12 cellular contexts compared by ENCODE assay signal in genomic region chr1:84675631-84676030, GRCh38. TPM values are rescaled to one million over a fixed set of nuclear protein-coding genes. Genes with fewer than 3 reads are reported as not detected.
DNase-seq lines count a peak whose midpoint lies in the region; ATAC-seq and TF ChIP-seq lines count a peak whose summit lies in the region.
"Had no signal": no experiment of that assay in that cellular context is flagged by ENCODE, and none has a peak within 500 bp of the region (broad histone marks: within the 10 kb centered on the region; RNA-seq: fewer than 3 reads in every experiment).

No MANE protein-coding gene starts in this region.

- H3K9me3 ChIP-seq in H9 (ENCODE audit: control insufficient read depth, low read depth, low read length), result no peaks in the 10 kb centered on the region
- no peaks in the 10 kb centered on the region for H3K9me3 ChIP-seq in iPS-18a (ENCODE audit: control insufficient read depth, low read depth, low read length)
- no peaks in the 10 kb centered on the region for H3K9me3 ChIP-seq in uterus

- H3K27me3 Mint-ChIP-seq in H9 (ENCODE audit: low read depth) (no peaks in the 10 kb centered on the region), WTC11 (ENCODE audit: low read depth) (no peaks in the 10 kb centered on the region)
- H3K27me3 Mint-ChIP-seq: CD4-positive, CD25-positive, alpha-beta regulatory T cell had no signal

- no peak overlapping the region for H2BK5ac ChIP-seq in H9 (ENCODE audit: insufficient read length, low read length)

- ATAC-seq in WTC11, result peak; percentile 83
- ATAC-seq: GM12878 had no signal

- H3K27ac ChIP-seq in H9 (ENCODE audit: insufficient read length, low read depth, low read length) (no peak overlapping the region), iPS-18a (ENCODE audit: low read length) (no peak overlapping the region), uterus (no peak overlapping the region)
- H3K27ac ChIP-seq: BLaER1 treated with 17β-estradiol and CSF1 and Interleukin-3, amounts not matched to agents 10 nM and 100 nM had no signal

- H3K4me1 ChIP-seq in H9 (ENCODE audit: insufficient read depth, low read length), result no peaks in the 10 kb centered on the region; the same call in 1 of the 2 replicates
- peaks cover 28% of the 10 kb centered on the region for H3K4me1 ChIP-seq in iPS-18a (ENCODE audit: control insufficient read depth, low read depth, low read length)
- no peaks in the 10 kb centered on the region for H3K4me1 ChIP-seq in uterus
- H3K4me1 ChIP-seq: BLaER1 treated with 17β-estradiol and CSF1 and Interleukin-3, amounts not matched to agents 10 nM and 100 nM had no signal

- H3K4me3 ChIP-seq in iPS-18a (ENCODE audit: low read length) (peak overlapping the region; percentile 4), uterus (no peak overlapping the region)
- H3K4me3 ChIP-seq: BLaER1 treated with 17β-estradiol and CSF1 and Interleukin-3, amounts not matched to agents 10 nM and 100 nM; GM12878 had no signal

- POLR2A ChIA-PET in WTC11 (lab: Charles Lee), result no interaction called here

- H3K18ac ChIP-seq in H9 (ENCODE audit: insufficient read length, low read depth, low read length), result no peak overlapping the region

- H3K23me2 ChIP-seq in H9 (ENCODE audit: insufficient read length, low read depth, low read length, poor library complexity, severe bottlenecking), result no peaks in the 10 kb centered on the region

- H4K8ac ChIP-seq in H9 (replicated peaks; ENCODE audit: insufficient read length, low read depth, low read length), result no peak overlapping the region

- no peaks in the 10 kb centered on the region; the same call in 1 of the 2 replicates for H3K79me2 ChIP-seq in H9 (ENCODE audit: insufficient read depth, low read length)

- TF ChIP-seq POLR2A in uterus (IDR thresholded peaks at IDR 0.05), result no peak

- H2BK20ac ChIP-seq in H9 (ENCODE audit: low read depth, low read length, poor library complexity, severe bottlenecking), result no peak overlapping the region

- no peaks in the 10 kb centered on the region for H4K20me1 ChIP-seq in H9 (ENCODE audit: control insufficient read depth, insufficient read depth, insufficient read length)
- H4K20me1 ChIP-seq: BLaER1 treated with 17β-estradiol and CSF1 and Interleukin-3, amounts not matched to agents 10 nM and 100 nM had no signal

- H2BK120ac ChIP-seq in H9 (ENCODE audit: low read depth, low read length, poor library complexity, severe bottlenecking), result no peak overlapping the region

- H3K27me3 ChIP-seq in H9 (ENCODE audit: insufficient read depth, low read length), result no peaks in the 10 kb centered on the region
- H3K27me3 ChIP-seq in iPS-18a (ENCODE audit: control insufficient read depth, insufficient read depth, low read length), result no peaks in the 10 kb centered on the region
- no peaks in the 10 kb centered on the region for H3K27me3 ChIP-seq in uterus
- H3K27me3 ChIP-seq: BLaER1 treated with 17β-estradiol and CSF1 and Interleukin-3, amounts not matched to agents 10 nM and 100 nM had no signal

- H2BK12ac ChIP-seq in H9 (ENCODE audit: insufficient read length, low read depth, low read length), result no peak overlapping the region

- no peak overlapping the region for H3T11ph ChIP-seq in H9 (ENCODE audit: low read length)

- no peak overlapping the region for H2BK15ac ChIP-seq in H9 (ENCODE audit: low read depth, low read length)

- H2AFZ ChIP-seq in H9 (ENCODE audit: low read length), result no peak overlapping the region

- no peak overlapping the region for H3K9ac ChIP-seq in H9 (ENCODE audit: extremely low read depth, insufficient read length, low read length)
- H3K9ac ChIP-seq in iPS-18a (ENCODE audit: low read length), result no peak overlapping the region
- H3K9ac ChIP-seq: BLaER1 treated with 17β-estradiol and CSF1 and Interleukin-3, amounts not matched to agents 10 nM and 100 nM had no signal

- H3K9me3 Mint-ChIP-seq in H9 (no peaks in the 10 kb centered on the region; a peak in 2 of 5 replicates), WTC11 (peaks cover 24% of the 10 kb centered on the region)
- H3K9me3 Mint-ChIP-seq: CD4-positive, CD25-positive, alpha-beta regulatory T cell had no signal

- no peak for TF ChIP-seq CTCF in H9 (conservative IDR thresholded peaks at IDR 0.05)
- TF ChIP-seq CTCF in WTC11 (IDR thresholded peaks at IDR 0.05), result no peak
- TF ChIP-seq CTCF in uterus (IDR thresholded peaks at IDR 0.05), result no peak
- no peak for TF ChIP-seq CTCF in GM20000 (IDR thresholded peaks at IDR 0.05; ENCODE audit: extremely low read depth, missing control alignments)

- H2AK5ac ChIP-seq in H9 (ENCODE audit: insufficient read length, low read length), result no peak overlapping the region

- peak overlapping the region; percentile 21 to 27; a peak in 3 of 5 replicates for H3K4me3 Mint-ChIP-seq in H9
- H3K4me3 Mint-ChIP-seq in WTC11, result peak overlapping the region; percentile 20; the same call in 1 of the 2 replicates
- H3K4me3 Mint-ChIP-seq: CD4-positive, CD25-positive, alpha-beta regulatory T cell had no signal

- no peak overlapping the region for H4K5ac ChIP-seq in H9 (ENCODE audit: insufficient read length, low read depth, low read length)

- H3K27ac Mint-ChIP-seq in H9, result peak overlapping the region; percentile 77 to 91 (median 89)
- H3K27ac Mint-ChIP-seq in WTC11, result peak overlapping the region; percentile 77
- H3K27ac Mint-ChIP-seq: CD4-positive, CD25-positive, alpha-beta regulatory T cell had no signal

- H3K4me2 ChIP-seq in H9 (ENCODE audit: insufficient read depth, insufficient read length, low read length), result no peak overlapping the region
- H3K4me2 ChIP-seq: BLaER1 treated with 17β-estradiol and CSF1 and Interleukin-3, amounts not matched to agents 10 nM and 100 nM had no signal

- peaks cover 8 to 10% (median 8%) of the 10 kb centered on the region in 3 experiments; a peak in 5 of 7 replicates for H3K36me3 Mint-ChIP-seq in H9 (ENCODE audit: insufficient read depth in 1 of 3, low read depth in 3 of 3)
- H3K36me3 Mint-ChIP-seq in WTC11, result peaks cover 26% of the 10 kb centered on the region
- H3K36me3 Mint-ChIP-seq: CD4-positive, CD25-positive, alpha-beta regulatory T cell had no signal

- intact Hi-C loops in uterus (cut with DNase I; ENCODE audit: low total_unique reads), result no loop called here

- no peak overlapping the region for H4K91ac ChIP-seq in H9 (ENCODE audit: insufficient read length, low read depth, low read length)

- no peak overlapping the region for H3K14ac ChIP-seq in H9 (ENCODE audit: insufficient read depth, low read length)

- DNase-seq in H9, result no peak
- no peak for DNase-seq in WTC11 (ENCODE audit: low spot score)
- DNase-seq in uterus, result no peak
- no peak for DNase-seq in H4 (ENCODE audit: low spot score)
- no peak for DNase-seq in GM20000 (ENCODE audit: low spot score)
- DNase-seq in activated CD4-positive, alpha-beta T cell treated with anti-CD3 and anti-CD28 coated beads for 48 hours, result no peak
- DNase-seq: ACHN; CD4-positive, CD25-positive, alpha-beta regulatory T cell; Karpas-422 had no signal

- H3K56ac ChIP-seq in H9 (ENCODE audit: insufficient read length, low read depth, low read length), result no peak overlapping the region

- H3K36me3 ChIP-seq in iPS-18a (ENCODE audit: control insufficient read depth, low read depth, low read length), result no peaks in the 10 kb centered on the region
- no peaks in the 10 kb centered on the region for H3K36me3 ChIP-seq in uterus

- no peak overlapping the region for H3K23ac ChIP-seq in H9 (ENCODE audit: insufficient read length, low read depth, low read length)

- H3K79me1 ChIP-seq in H9 (ENCODE audit: insufficient read depth, low read depth, low read length, poor library complexity, severe bottlenecking), result peaks cover 2% of the 10 kb centered on the region

- H3K4ac ChIP-seq in H9 (ENCODE audit: low read depth, low read length), result no peak overlapping the region

- WGBS in H9 (ENCODE audit: extremely low coverage, insufficient read length, low lambda C conversion rate), result no CpG with 5 or more reads among the region's 4 CpGs

- H3K4me1 Mint-ChIP-seq in H9 (peaks cover 68 to 70% of the 10 kb centered on the region in 2 experiments), WTC11 (peaks cover 72% of the 10 kb centered on the region)

- CTCF ChIA-PET in WTC11 (lab: Charles Lee), result interaction anchor here (1.2 to 2.8 kb wide), 3 partner anchors 49 to 78 kb away, joined by 3 to 22 read pairs (median 3); no protein-coding TSS in a partner anchor

TF ChIP-seq in WTC11, 78 proteins besides CTCF, POLR2A, EP300 and RAD21:
- TF ChIP-seq TEAD1 (CRISPR knock-in tag; IDR thresholded peaks at IDR 0.05) (peak; percentile 59; the same call in 1 of the 2 replicates), ETV6 (CRISPR knock-in tag; IDR thresholded peaks at IDR 0.05) (peak; percentile 64; the same call in 1 of the 2 replicates), ZNF317 (CRISPR knock-in tag; IDR thresholded peaks at IDR 0.05; ENCODE audit: borderline replicate concordance, low read depth) (0 out of 2 replicates have a peak, but pooled peaks have one; percentile 31), MXD4 (CRISPR knock-in tag; IDR thresholded peaks at IDR 0.05; ENCODE audit: borderline replicate concordance) (no peak)
- TF ChIP-seq, protein P1, sequence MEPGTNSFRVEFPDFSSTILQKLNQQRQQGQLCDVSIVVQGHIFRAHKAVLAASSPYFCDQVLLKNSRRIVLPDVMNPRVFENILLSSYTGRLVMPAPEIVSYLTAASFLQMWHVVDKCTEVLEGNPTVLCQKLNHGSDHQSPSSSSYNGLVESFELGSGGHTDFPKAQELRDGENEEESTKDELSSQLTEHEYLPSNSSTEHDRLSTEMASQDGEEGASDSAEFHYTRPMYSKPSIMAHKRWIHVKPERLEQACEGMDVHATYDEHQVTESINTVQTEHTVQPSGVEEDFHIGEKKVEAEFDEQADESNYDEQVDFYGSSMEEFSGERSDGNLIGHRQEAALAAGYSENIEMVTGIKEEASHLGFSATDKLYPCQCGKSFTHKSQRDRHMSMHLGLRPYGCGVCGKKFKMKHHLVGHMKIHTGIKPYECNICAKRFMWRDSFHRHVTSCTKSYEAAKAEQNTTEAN (CRISPR knock-in tag; IDR thresholded peaks at IDR 0.05), result no peak

RNA-seq across cellular contexts. Expression of gene SSX2IP, which starts 14.6 kb away (rescaled TPM):
- 19.0 and 19.6 TPM in 2 replicates for total RNA-seq in H9 (2021)
- total RNA-seq in WTC11 (2021), result 17.5 to 21.7 TPM (median 20.8 TPM) in 3 replicates
- total RNA-seq in uterus, result 10 to 100 TPM in 3 of 4 donors, 1 to 10 TPM in 1; 2.9 to 34.3 (median 19.2) TPM
- 7.1 and 8.8 TPM in 2 replicates for total RNA-seq in H4 (2014; rRNA removed; shearing (Covaris generic))
